ENCODE assay signal across 8 cellular contexts in the genomic region with DNA sequence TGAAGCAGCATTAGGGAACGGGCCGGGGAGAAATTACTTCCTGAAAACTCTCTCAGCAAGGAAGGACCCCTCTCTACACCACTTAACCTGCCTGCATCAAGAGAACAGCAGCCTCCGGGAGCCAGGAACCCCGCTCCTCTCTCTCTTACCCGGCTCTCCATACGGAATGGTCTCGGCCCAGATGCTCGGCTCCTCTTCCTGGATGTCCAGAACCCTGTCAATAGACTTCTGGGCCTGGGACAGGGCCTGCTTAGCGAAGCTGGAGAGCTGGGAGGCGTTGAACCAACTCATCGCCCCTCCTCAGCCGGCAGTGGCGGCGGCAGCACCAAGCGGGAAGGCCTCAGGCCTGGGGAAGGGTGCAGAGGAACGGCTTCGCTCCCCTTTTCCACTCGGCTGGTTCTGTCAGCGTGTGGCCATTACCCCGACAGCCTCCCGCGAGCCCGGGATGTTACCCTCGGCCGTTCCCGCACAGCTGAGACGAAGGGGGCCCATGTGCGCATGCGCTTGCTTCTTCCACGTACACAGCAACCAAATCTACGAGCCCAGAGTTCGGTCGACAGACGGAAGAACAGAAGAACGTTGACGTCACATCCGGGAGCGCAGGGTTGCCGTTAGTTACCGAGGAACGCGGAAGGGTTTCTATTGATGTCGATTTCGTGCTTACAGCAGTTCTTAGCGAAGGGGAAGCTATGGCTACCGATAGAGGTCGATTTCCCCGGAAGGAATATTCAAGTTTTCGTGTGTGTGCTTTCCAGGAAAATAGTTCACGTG. TPM values are rescaled to one million over a fixed set of nuclear protein-coding genes. Genes with fewer than 3 reads are reported as not detected.
A peak's percentile ranks its signal among the peaks of the same experiment; 100 is the strongest.
DNase-seq lines count a peak whose midpoint lies in the region; TF ChIP-seq lines count a peak whose summit lies in the region.

A gene with protein sequence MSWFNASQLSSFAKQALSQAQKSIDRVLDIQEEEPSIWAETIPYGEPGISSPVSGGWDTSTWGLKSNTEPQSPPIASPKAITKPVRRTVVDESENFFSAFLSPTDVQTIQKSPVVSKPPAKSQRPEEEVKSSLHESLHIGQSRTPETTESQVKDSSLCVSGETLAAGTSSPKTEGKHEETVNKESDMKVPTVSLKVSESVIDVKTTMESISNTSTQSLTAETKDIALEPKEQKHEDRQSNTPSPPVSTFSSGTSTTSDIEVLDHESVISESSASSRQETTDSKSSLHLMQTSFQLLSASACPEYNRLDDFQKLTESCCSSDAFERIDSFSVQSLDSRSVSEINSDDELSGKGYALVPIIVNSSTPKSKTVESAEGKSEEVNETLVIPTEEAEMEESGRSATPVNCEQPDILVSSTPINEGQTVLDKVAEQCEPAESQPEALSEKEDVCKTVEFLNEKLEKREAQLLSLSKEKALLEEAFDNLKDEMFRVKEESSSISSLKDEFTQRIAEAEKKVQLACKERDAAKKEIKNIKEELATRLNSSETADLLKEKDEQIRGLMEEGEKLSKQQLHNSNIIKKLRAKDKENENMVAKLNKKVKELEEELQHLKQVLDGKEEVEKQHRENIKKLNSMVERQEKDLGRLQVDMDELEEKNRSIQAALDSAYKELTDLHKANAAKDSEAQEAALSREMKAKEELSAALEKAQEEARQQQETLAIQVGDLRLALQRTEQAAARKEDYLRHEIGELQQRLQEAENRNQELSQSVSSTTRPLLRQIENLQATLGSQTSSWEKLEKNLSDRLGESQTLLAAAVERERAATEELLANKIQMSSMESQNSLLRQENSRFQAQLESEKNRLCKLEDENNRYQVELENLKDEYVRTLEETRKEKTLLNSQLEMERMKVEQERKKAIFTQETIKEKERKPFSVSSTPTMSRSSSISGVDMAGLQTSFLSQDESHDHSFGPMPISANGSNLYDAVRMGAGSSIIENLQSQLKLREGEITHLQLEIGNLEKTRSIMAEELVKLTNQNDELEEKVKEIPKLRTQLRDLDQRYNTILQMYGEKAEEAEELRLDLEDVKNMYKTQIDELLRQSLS (minus strand): TSS at position 538 of the 771 bp plus-strand sequence. CDS start 247 bp downstream, at position 291.

- intact Hi-C loops in ovary (cut with DNase I), result no loop called here

- TF ChIP-seq POLR2A in ovary (IDR thresholded peaks at IDR 0.05) (peak; percentile 71), tibial nerve (IDR thresholded peaks at IDR 0.05) (peak; percentile 67 to 79)

- in situ Hi-C loops in G401 (cut with HindIII; ENCODE audit: low sequenced_read_pairs), result no loop called here

- H3K36me3 ChIP-seq in ovary (no peaks in the 10 kb centered on the region), tibial nerve (peaks cover 0 to 50% (median 0%) of the 10 kb centered on the region in 3 donors)

- WGBS in ovary, 3 donors, result 0 to 1% (median 0%) methylated on average over 49 to 50 of the region's 50 CpGs
- WGBS in tibial nerve, 2 donors, result 0% methylated on average over 37 to 43 of the region's 50 CpGs

- peak; percentile 98 for DNase-seq in G401 (ENCODE audit: low spot score)
- DNase-seq in HCEC 1CT, result peak; percentile 100
- DNase-seq in NCI-H460 (ENCODE audit: extremely low read depth, low read depth), result peak; percentile 95
- DNase-seq in activated effector memory CD4-positive, alpha-beta T cell treated with anti-CD3 and anti-CD28 coated beads, Interleukin-2, amount 50 U/mL, for 16 hours, result peak; percentile 99
- peak; percentile 97 for DNase-seq in globus pallidus (ENCODE audit: low spot score)
- DNase-seq in ovary, result peak; percentile 96 to 98 (median 98)
- peak; percentile 97 to 99 for DNase-seq in tibial nerve (ENCODE audit: low spot score in 2 of 2)
- DNase-seq in NCI-H510A (lab: John Stamatoyannopoulos, UW), result no peak

- H3K4me1 ChIP-seq in ovary (ENCODE audit: insufficient read depth), result peaks cover 4% of the 10 kb centered on the region
- H3K4me1 ChIP-seq in tibial nerve, result peaks cover 6 to 47% (median 21%) of the 10 kb centered on the region in 4 donors

- H3K27me3 ChIP-seq in ovary (no peaks in the 10 kb centered on the region), tibial nerve (no peaks in the 10 kb centered on the region)

- TF ChIP-seq CTCF in ovary (IDR thresholded peaks at IDR 0.05) (no peak), tibial nerve (IDR thresholded peaks at IDR 0.05) (no peak)

- peak within 1 kb of the TSS; percentile 77 to 90 for H3K27ac ChIP-seq in ovary
- peak within 1 kb of the TSS; percentile 93 to 97 (median 94) for H3K27ac ChIP-seq in tibial nerve

- peak within 1 kb of the TSS; percentile 70 for H3K4me3 ChIP-seq in ovary
- H3K4me3 ChIP-seq in tibial nerve, result peak within 1 kb of the TSS; percentile 75 to 92 (median 81)

- no peaks in the 10 kb centered on the region for H3K9me3 ChIP-seq in ovary
- H3K9me3 ChIP-seq in tibial nerve, result no peaks in the 10 kb centered on the region

- TF ChIP-seq EP300 in ovary (IDR thresholded peaks at IDR 0.05) (no peak), tibial nerve (IDR thresholded peaks at IDR 0.05) (peak; percentile 88 to 96)

RNA-seq across cellular contexts. Expression of the gene that starts here (rescaled TPM):
- total RNA-seq in G401 (2014; rRNA removed; shearing (Covaris generic)), result 3.3 and 7.5 TPM in 2 replicates
- 14.8 and 16.8 TPM in 2 replicates for total RNA-seq in NCI-H460 (2014; rRNA removed; shearing (Covaris generic))
- 5.0 and 10.8 TPM in 2 replicates for polyA plus RNA-seq in NCI-H460 (2014; cell fraction: nucleus; rRNA removed)
- total RNA-seq in ovary (10 to 100 TPM; 24.1 to 36.4 (median 28.7) TPM), tibial nerve (10 to 100 TPM; 24.7 to 33.5 (median 33.0) TPM)
- polyA plus RNA-seq in ovary, result 10 to 100 TPM; 10.7 to 14.2 TPM
